ENCODE assay signal across 2 cellular contexts in the genomic region with DNA sequence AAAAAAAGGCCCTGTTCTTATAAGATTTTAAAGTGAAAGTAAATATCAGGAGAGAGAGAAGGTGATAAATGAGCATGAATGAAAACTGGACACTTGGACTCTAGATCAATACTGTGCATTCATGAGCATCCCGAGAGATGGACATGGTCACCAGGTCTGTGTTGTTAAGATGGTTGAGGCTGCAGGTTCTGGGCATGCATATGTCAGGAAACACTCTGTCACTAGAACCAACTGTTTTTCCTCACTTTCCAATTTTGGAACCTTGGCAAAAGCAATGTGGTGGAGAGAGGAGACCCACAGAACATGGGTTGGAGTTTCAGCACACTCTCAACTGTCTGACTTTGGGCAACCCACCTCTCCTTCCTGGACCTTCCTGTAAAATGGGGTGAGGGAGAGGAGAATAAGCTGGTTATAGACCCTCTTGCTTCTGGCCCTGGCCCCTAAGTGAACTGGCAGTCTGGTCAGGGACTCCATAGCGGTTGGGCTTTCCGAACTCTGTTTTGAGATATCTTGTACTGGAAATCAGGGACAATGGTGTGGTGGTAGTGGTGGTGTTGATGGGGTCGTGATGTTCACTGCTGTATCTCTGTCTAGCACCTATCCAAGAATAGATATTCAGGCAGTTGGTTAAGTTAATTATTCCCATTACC.
TF ChIP-seq lines count a peak whose summit lies in the region.

No MANE protein-coding gene starts in this region.

TF ChIP-seq in SK-N-SH, 30 proteins besides CTCF, POLR2A, EP300 and RAD21 (continued from another document):
- TF ChIP-seq ZBTB33 (IDR thresholded peaks at IDR 0.05; ENCODE audit: borderline replicate concordance, low read depth) (no peak), CHD2 (IDR thresholded peaks at IDR 0.05; ENCODE audit: low read length, partially characterized antibody) (no peak), FOXM1 (IDR thresholded peaks at IDR 0.05; ENCODE audit: low read depth) (no peak), MAX (IDR thresholded peaks at IDR 0.05; ENCODE audit: low read depth) (no peak), GATA2 (CRISPR knock-in tag; IDR thresholded peaks at IDR 0.05) (no peak), TCF12 (IDR thresholded peaks at IDR 0.05) (no peak), EZH2phosphoT487 (IDR thresholded peaks at IDR 0.05; ENCODE audit: borderline replicate concordance, low read depth) (no peak), GABPA (IDR thresholded peaks at IDR 0.05; ENCODE audit: low read depth) (no peak), POLR2AphosphoS5 (IDR thresholded peaks at IDR 0.05; ENCODE audit: low read depth, low read length) (no peak), TEAD4 (IDR thresholded peaks at IDR 0.05; ENCODE audit: borderline replicate concordance, insufficient read depth) (no peak), FOSL2 (IDR thresholded peaks at IDR 0.05; ENCODE audit: borderline replicate concordance, low read depth) (no peak), NRF1 (IDR thresholded peaks at IDR 0.05; ENCODE audit: low read depth, low read length) (no peak)

TF ChIP-seq in SK-N-SH treated with all-trans-retinoic acid at 6 μM for 48 hours, 23 proteins besides CTCF, POLR2A, EP300 and RAD21 (continued from another document):
- TF ChIP-seq ARNTL (CRISPR knock-in tag; IDR thresholded peaks at IDR 0.05; ENCODE audit: borderline replicate concordance, low read depth) (no peak), ISL1 (CRISPR knock-in tag; IDR thresholded peaks at IDR 0.05) (no peak), PPARA (CRISPR knock-in tag; IDR thresholded peaks at IDR 0.05; ENCODE audit: borderline replicate concordance) (no peak), ZNF8 (CRISPR knock-in tag; IDR thresholded peaks at IDR 0.05) (no peak)
- TF ChIP-seq, protein P1, sequence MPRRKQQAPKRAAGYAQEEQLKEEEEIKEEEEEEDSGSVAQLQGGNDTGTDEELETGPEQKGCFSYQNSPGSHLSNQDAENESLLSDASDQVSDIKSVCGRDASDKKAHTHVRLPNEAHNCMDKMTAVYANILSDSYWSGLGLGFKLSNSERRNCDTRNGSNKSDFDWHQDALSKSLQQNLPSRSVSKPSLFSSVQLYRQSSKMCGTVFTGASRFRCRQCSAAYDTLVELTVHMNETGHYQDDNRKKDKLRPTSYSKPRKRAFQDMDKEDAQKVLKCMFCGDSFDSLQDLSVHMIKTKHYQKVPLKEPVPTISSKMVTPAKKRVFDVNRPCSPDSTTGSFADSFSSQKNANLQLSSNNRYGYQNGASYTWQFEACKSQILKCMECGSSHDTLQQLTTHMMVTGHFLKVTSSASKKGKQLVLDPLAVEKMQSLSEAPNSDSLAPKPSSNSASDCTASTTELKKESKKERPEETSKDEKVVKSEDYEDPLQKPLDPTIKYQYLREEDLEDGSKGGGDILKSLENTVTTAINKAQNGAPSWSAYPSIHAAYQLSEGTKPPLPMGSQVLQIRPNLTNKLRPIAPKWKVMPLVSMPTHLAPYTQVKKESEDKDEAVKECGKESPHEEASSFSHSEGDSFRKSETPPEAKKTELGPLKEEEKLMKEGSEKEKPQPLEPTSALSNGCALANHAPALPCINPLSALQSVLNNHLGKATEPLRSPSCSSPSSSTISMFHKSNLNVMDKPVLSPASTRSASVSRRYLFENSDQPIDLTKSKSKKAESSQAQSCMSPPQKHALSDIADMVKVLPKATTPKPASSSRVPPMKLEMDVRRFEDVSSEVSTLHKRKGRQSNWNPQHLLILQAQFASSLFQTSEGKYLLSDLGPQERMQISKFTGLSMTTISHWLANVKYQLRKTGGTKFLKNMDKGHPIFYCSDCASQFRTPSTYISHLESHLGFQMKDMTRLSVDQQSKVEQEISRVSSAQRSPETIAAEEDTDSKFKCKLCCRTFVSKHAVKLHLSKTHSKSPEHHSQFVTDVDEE (CRISPR knock-in tag; IDR thresholded peaks at IDR 0.05), result no peak
TF ChIP-seq in SK-N-SH treated with all-trans-retinoic acid at 6 μM for 48 hours: peak in this region for 0.
